Comparison of ENCODE assay signal across 24 cellular contexts in the genomic region with DNA sequence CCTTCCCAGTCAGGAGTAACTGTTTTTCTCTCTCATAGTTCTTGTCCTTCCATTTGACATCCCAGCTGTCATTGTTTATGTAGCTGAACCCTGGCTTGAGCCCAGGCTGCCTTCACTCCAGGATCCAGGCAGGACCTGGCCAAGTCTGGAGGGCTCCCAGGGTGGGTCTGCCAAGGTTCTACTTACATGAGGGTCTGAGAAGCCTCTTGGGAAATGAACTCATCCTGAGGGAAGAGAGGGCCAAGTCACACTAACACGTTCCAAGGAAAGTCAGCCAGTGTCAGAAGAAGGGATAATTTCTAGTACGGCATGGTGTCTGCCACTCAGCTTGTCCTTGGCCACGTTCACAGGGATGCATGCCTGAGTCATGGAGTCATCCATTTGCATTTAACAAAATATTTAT. TPM values are rescaled to one million over a fixed set of nuclear protein-coding genes. Genes with fewer than 3 reads are reported as not detected.
DNase-seq lines count a peak whose midpoint lies in the region; ATAC-seq, FAIRE-seq and TF ChIP-seq lines count a peak whose summit lies in the region.
"Had no signal": no experiment of that assay in that cellular context is flagged by ENCODE, and none has a peak within 500 bp of the region (broad histone marks: within the 10 kb centered on the region; RNA-seq: fewer than 3 reads in every experiment).

No MANE protein-coding gene starts in this region.

- no peaks in the 10 kb centered on the region for H3K9me3 Mint-ChIP-seq in astrocyte (ENCODE audit: unreplicated experiment)
- H3K9me3 Mint-ChIP-seq in activated CD4-positive, alpha-beta T cell treated with anti-CD3 and anti-CD28 coated beads, Interleukin-2, amount 10 ng/mL, durations not matched to agents 7 days and 5 days, result no peaks in the 10 kb centered on the region
- H3K9me3 Mint-ChIP-seq: endodermal cell, HFFc6 had no signal

- CTCF ChIA-PET in PC-3 (lab: Charles Lee), result no interaction called here
- CTCF ChIA-PET in activated CD4-positive, alpha-beta T cell treated with anti-CD3 and anti-CD28 coated beads, Interleukin-2, amount 10 ng/mL, durations not matched to agents 7 days and 5 days (lab: Charles Lee), result no interaction called here

- peaks cover 14% of the 10 kb centered on the region for H3K4me1 Mint-ChIP-seq in astrocyte (ENCODE audit: low read depth, unreplicated experiment)
- no peaks in the 10 kb centered on the region for H3K4me1 Mint-ChIP-seq in activated CD4-positive, alpha-beta T cell treated with anti-CD3 and anti-CD28 coated beads, Interleukin-2, amount 10 ng/mL, durations not matched to agents 7 days and 5 days
- H3K4me1 Mint-ChIP-seq: CD4-positive, CD25-positive, alpha-beta regulatory T cell; endodermal cell had no signal

- H4K20me1 ChIP-seq in astrocyte (ENCODE audit: insufficient read depth, low read length) (no peaks in the 10 kb centered on the region), PC-3 (ENCODE audit: low read length) (no peaks in the 10 kb centered on the region)

- intact Hi-C loops in PC-3 (cut with micrococcal nuclease), result no loop called here

- H3K36me3 ChIP-seq in astrocyte (ENCODE audit: insufficient read depth, low read length), result no peaks in the 10 kb centered on the region
- no peaks in the 10 kb centered on the region for H3K36me3 ChIP-seq in PC-3 (ENCODE audit: low read depth, low read length)
- H3K36me3 ChIP-seq: vagina had no signal

- H3K9me2 ChIP-seq in PC-3 (replicated peaks; ENCODE audit: low read length), result no peaks in the 10 kb centered on the region

- H3K4me3 ChIP-seq in astrocyte (ENCODE audit: insufficient read depth, low read depth, low read length), result no peak overlapping the region
- no peak overlapping the region for H3K4me3 ChIP-seq in foreskin fibroblast (ENCODE audit: low read depth in 1 of 2, low read length in 2 of 2)
- H3K4me3 ChIP-seq in PC-3 (ENCODE audit: low read length), result no peak overlapping the region
- H3K4me3 ChIP-seq: smooth muscle cell, vagina had no signal

- no peak overlapping the region for H3K4me2 ChIP-seq in astrocyte (ENCODE audit: low read length)
- H3K4me2 ChIP-seq in PC-3 (ENCODE audit: low read length), result no peak overlapping the region
- H3K4me2 ChIP-seq: smooth muscle cell had no signal

- no peaks in the 10 kb centered on the region for H3K79me2 ChIP-seq in astrocyte (ENCODE audit: insufficient read depth, low read length)
- H3K79me2 ChIP-seq in PC-3 (ENCODE audit: low read length), result no peaks in the 10 kb centered on the region

- H3K9me3 ChIP-seq in astrocyte (ENCODE audit: insufficient read depth, low read depth, low read length) (no peaks in the 10 kb centered on the region), PC-3 (ENCODE audit: low read length) (no peaks in the 10 kb centered on the region)
- H3K9me3 ChIP-seq: vagina had no signal

- H3K9ac ChIP-seq in astrocyte (ENCODE audit: low read length) (no peak overlapping the region), PC-3 (ENCODE audit: low read length) (no peak overlapping the region)

- DNase-seq in AG20443 (ENCODE audit: low spot score) (peak; percentile 25), astrocyte (ENCODE audit: low read depth) (peak; percentile 20), foreskin fibroblast (peak; percentile 28 to 71), pons (ENCODE audit: low spot score) (peak; percentile 30), PC-3 (no peak)
- DNase-seq in stimulated activated CD4-positive, alpha-beta T cell treated with anti-CD3 and anti-CD28 coated beads, Interleukin-15, amount 100 ng/mL, for 24 hours, result no peak
- no peak for DNase-seq in activated CD4-positive, alpha-beta T cell treated with anti-CD3 and anti-CD28 coated beads, Interleukin-2, amount 10 ng/mL, durations not matched to agents 7 days and 5 days
- DNase-seq: ACHN; activated effector memory CD4-positive, alpha-beta T cell treated with anti-CD3 and anti-CD28 coated beads, Interleukin-2, amount 50 U/mL, for 16 hours; amniotic stem cell; CD4-positive, CD25-positive, alpha-beta regulatory T cell; endodermal cell; HFFc6; KBM-7; kidney glomerular epithelial cell; NCI-H187 treated with DMSO at 0.1 percent for 48 hours; NCI-H345; nephron progenitor cell; posterior cingulate gyrus; RPMI8226; SW 1271 had no signal

- no peaks in the 10 kb centered on the region for H3K27me3 Mint-ChIP-seq in astrocyte (ENCODE audit: low read depth, unreplicated experiment)
- peaks cover 3% of the 10 kb centered on the region for H3K27me3 Mint-ChIP-seq in activated CD4-positive, alpha-beta T cell treated with anti-CD3 and anti-CD28 coated beads, Interleukin-2, amount 10 ng/mL, durations not matched to agents 7 days and 5 days
- H3K27me3 Mint-ChIP-seq: CD4-positive, CD25-positive, alpha-beta regulatory T cell had no signal

- H3K4me1 ChIP-seq in astrocyte (ENCODE audit: insufficient read depth, low read length) (no peaks in the 10 kb centered on the region), PC-3 (ENCODE audit: insufficient read depth, low read length) (no peaks in the 10 kb centered on the region)
- H3K4me1 ChIP-seq: vagina had no signal

- H3K4me3 Mint-ChIP-seq in astrocyte (ENCODE audit: unreplicated experiment), result no peak overlapping the region
- H3K4me3 Mint-ChIP-seq in activated CD4-positive, alpha-beta T cell treated with anti-CD3 and anti-CD28 coated beads, Interleukin-2, amount 10 ng/mL, durations not matched to agents 7 days and 5 days, result no peak overlapping the region
- H3K4me3 Mint-ChIP-seq: CD4-positive, CD25-positive, alpha-beta regulatory T cell; endodermal cell; HFFc6; nephron progenitor cell had no signal

- ATAC-seq in PC-3, result no peak
- no peak for ATAC-seq in HG02759 (IDR thresholded peaks at IDR 0.05; ENCODE audit: unreplicated experiment)

- H2AFZ ChIP-seq in astrocyte (ENCODE audit: low read depth, low read length) (no peak overlapping the region), PC-3 (ENCODE audit: low read length) (no peak overlapping the region)

- no peak for FAIRE-seq in astrocyte (lab: Jason Lieb, UNC)

- no TSS peak for BruUV-seq in PC-3 (replicated peaks; lab: Mats Ljungman, UMichigan)

- H3K36me3 Mint-ChIP-seq in astrocyte (ENCODE audit: low read depth, unreplicated experiment), result no peaks in the 10 kb centered on the region
- H3K36me3 Mint-ChIP-seq in activated CD4-positive, alpha-beta T cell treated with anti-CD3 and anti-CD28 coated beads, Interleukin-2, amount 10 ng/mL, durations not matched to agents 7 days and 5 days (ENCODE audit: low read depth), result no peaks in the 10 kb centered on the region
- H3K36me3 Mint-ChIP-seq: CD4-positive, CD25-positive, alpha-beta regulatory T cell had no signal

- H3K27me3 ChIP-seq in astrocyte (ENCODE audit: insufficient read depth, low read length) (no peaks in the 10 kb centered on the region), PC-3 (ENCODE audit: low read length) (no peaks in the 10 kb centered on the region)
- H3K27me3 ChIP-seq: vagina had no signal

- no peak overlapping the region for H3K27ac Mint-ChIP-seq in astrocyte (ENCODE audit: unreplicated experiment)
- no peak overlapping the region for H3K27ac Mint-ChIP-seq in activated CD4-positive, alpha-beta T cell treated with anti-CD3 and anti-CD28 coated beads, Interleukin-2, amount 10 ng/mL, durations not matched to agents 7 days and 5 days
- H3K27ac Mint-ChIP-seq: CD4-positive, CD25-positive, alpha-beta regulatory T cell; endodermal cell; HFFc6; nephron progenitor cell had no signal

- POLR2A ChIA-PET in PC-3 (lab: Charles Lee; ENCODE audit: unreplicated experiment), result no interaction called here
- POLR2A ChIA-PET in activated CD4-positive, alpha-beta T cell treated with anti-CD3 and anti-CD28 coated beads, Interleukin-2, amount 10 ng/mL, durations not matched to agents 7 days and 5 days (lab: Charles Lee), result no interaction called here

- no peak overlapping the region for H3K27ac ChIP-seq in astrocyte (ENCODE audit: low read depth, low read length)
- no peak overlapping the region for H3K27ac ChIP-seq in PC-3 (ENCODE audit: low read length)
- H3K27ac ChIP-seq: vagina had no signal

- TF ChIP-seq CTCF in astrocyte (IDR thresholded peaks at IDR 0.05; ENCODE audit: insufficient read depth, low read depth, low read length) (no peak), foreskin fibroblast (IDR thresholded peaks at IDR 0.05; ENCODE audit: low read depth, low read length) (no peak), PC-3 (conservative IDR thresholded peaks at IDR 0.05; ENCODE audit: low read depth, low read length) (no peak)

- H3F3A ChIP-seq in PC-3 (ENCODE audit: low read length, unreplicated experiment), result no peaks in the 10 kb centered on the region

RNA-seq across cellular contexts. Expression of a gene that starts 54.8 kb away (rescaled TPM):
- total RNA-seq in astrocyte, result 39.5 and 43.8 TPM in 2 replicates
- 15.2 and 24.0 TPM in 2 replicates for total RNA-seq in PC-3 (2014; rRNA removed)
- 10 to 100 TPM in 1 of 2 experiments, 1 to 10 TPM in 1; 8.3 to 10.3 TPM for total RNA-seq in activated CD4-positive, alpha-beta T cell treated with anti-CD3 and anti-CD28 coated beads, Interleukin-2, amount 10 ng/mL, durations not matched to agents 7 days and 5 days

Comparison
In these comparisons a context has a peak if more than half of its experiments do, and no peak if none do; other contexts are left out.
1. DNase-seq: peak in AG20443 (single experiment), astrocyte (single experiment), foreskin fibroblast (2 of 2) and pons (single experiment); none in PC-3 (single experiment), stimulated activated CD4-positive, alpha-beta T cell treated with anti-CD3 and anti-CD28 coated beads, Interleukin-15, amount 100 ng/mL, for 24 hours (single experiment) and activated CD4-positive, alpha-beta T cell treated with anti-CD3 and anti-CD28 coated beads, Interleukin-2, amount 10 ng/mL, durations not matched to agents 7 days and 5 days (single experiment).